In genomic region chr2:231713738-231714638, GRCh38 we compare ENCODE assay signal across 8 cellular contexts. TPM values are rescaled to one million over a fixed set of nuclear protein-coding genes. Genes with fewer than 3 reads are reported as not detected.
A peak's percentile ranks its signal among the peaks of the same experiment; 100 is the strongest.
DNase-seq lines count a peak whose midpoint lies in the region; ATAC-seq lines count a peak whose summit lies in the region.

No MANE protein-coding gene starts in this region.

- DNase-seq in EL (peak; percentile 89), NCI-H82 treated with DMSO at 0.1 percent for 48 hours (lab: John Stamatoyannopoulos, UW; ENCODE audit: unreplicated experiment) (peak; percentile 80), lung microvascular endothelial cell (ENCODE audit: low read depth in 2 of 2) (peak; percentile 86 to 89)
- DNase-seq in activated CD4-positive, alpha-beta memory T cell treated with anti-CD3 and anti-CD28 coated beads, Interleukin-2, amount 10 ng/mL, durations not matched to agents 7 days and 5 days: peak; percentile 90
- peak; percentile 88 for DNase-seq in effector CD4-positive, alpha-beta T cell
- peak; percentile 85 to 90 (median 85) for DNase-seq in stimulated activated CD4-positive, alpha-beta T cell treated with anti-CD3 and anti-CD28 coated beads, TNF-alpha, amount 100 ng/mL, for 48 hours (ENCODE audit: low read depth in 3 of 3)

- no peaks in the 10 kb centered on the region for H3K27me3 Mint-ChIP-seq in activated CD4-positive, alpha-beta memory T cell treated with anti-CD3 and anti-CD28 coated beads, Interleukin-2, amount 10 ng/mL, durations not matched to agents 7 days and 5 days

- POLR2A ChIA-PET in activated CD4-positive, alpha-beta memory T cell treated with anti-CD3 and anti-CD28 coated beads, Interleukin-2, amount 10 ng/mL, durations not matched to agents 7 days and 5 days (lab: Charles Lee): interaction anchor here (0.6 to 5.3 kb wide), 20 partner anchors 8 to 253 kb away, joined by 3 to 83 read pairs (median 4); partner anchors contain the start of genes NCL and PDE6D

- ATAC-seq in HG03460 (IDR thresholded peaks at IDR 0.05; ENCODE audit: unreplicated experiment) (peak; percentile 26), HG03025 (IDR thresholded peaks at IDR 0.05; ENCODE audit: low FRiP score, unreplicated experiment) (no peak)

- no peaks in the 10 kb centered on the region for H3K9me3 Mint-ChIP-seq in activated CD4-positive, alpha-beta memory T cell treated with anti-CD3 and anti-CD28 coated beads, Interleukin-2, amount 10 ng/mL, durations not matched to agents 7 days and 5 days

- H3K4me1 Mint-ChIP-seq in activated CD4-positive, alpha-beta memory T cell treated with anti-CD3 and anti-CD28 coated beads, Interleukin-2, amount 10 ng/mL, durations not matched to agents 7 days and 5 days: peaks cover 28% of the 10 kb centered on the region

- peaks cover 40% of the 10 kb centered on the region for H3K36me3 Mint-ChIP-seq in activated CD4-positive, alpha-beta memory T cell treated with anti-CD3 and anti-CD28 coated beads, Interleukin-2, amount 10 ng/mL, durations not matched to agents 7 days and 5 days (ENCODE audit: low read depth)

- H3K27ac Mint-ChIP-seq in activated CD4-positive, alpha-beta memory T cell treated with anti-CD3 and anti-CD28 coated beads, Interleukin-2, amount 10 ng/mL, durations not matched to agents 7 days and 5 days: peak overlapping the region; percentile 94

- peak overlapping the region; percentile 17 for H3K4me3 Mint-ChIP-seq in activated CD4-positive, alpha-beta memory T cell treated with anti-CD3 and anti-CD28 coated beads, Interleukin-2, amount 10 ng/mL, durations not matched to agents 7 days and 5 days

- CTCF ChIA-PET in activated CD4-positive, alpha-beta memory T cell treated with anti-CD3 and anti-CD28 coated beads, Interleukin-2, amount 10 ng/mL, durations not matched to agents 7 days and 5 days (lab: Charles Lee): interaction anchor here (0.6 to 8.0 kb wide), 42 partner anchors 11 to 1997 kb away, joined by 3 to 244 read pairs (median 5); partner anchors contain the start of gene NCL

RNA-seq across cellular contexts. Expression of gene PTMA, which starts 5.7 kb away (rescaled TPM):
- 1,000 to 10,000 TPM; 1,300 to 1,326 TPM for total RNA-seq in activated CD4-positive, alpha-beta memory T cell treated with anti-CD3 and anti-CD28 coated beads, Interleukin-2, amount 10 ng/mL, durations not matched to agents 7 days and 5 days
- total RNA-seq in lung microvascular endothelial cell: 822 and 928 TPM in 2 replicates
